In the genomic region with DNA sequence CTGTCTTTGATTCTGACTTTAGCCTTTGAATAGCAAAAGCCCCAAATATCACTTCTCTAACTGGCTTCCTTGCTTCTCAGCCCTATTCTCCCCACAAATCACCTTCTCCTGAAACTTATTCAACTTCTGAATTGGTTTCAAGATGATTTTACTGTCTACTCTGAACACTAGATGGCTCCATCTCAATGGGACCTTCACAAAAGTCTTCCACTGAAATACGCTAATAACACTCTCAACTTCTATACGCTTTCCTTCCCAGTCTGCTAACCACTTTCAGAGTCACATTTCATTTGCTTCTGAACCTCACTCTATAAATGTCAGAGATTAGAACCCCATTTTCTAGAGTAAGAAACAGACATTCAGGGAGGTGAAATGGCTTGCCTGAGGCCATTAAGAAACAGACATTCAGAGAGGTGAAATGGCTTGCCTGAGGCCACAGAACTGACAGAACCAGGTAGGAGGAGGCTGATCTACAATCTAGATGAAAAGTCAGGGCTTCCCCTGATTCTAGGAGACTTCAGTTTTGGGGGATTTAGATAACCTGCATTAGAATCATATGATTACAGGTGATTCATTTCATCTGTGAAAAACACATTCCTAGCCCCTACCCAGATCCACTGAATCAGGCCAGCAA, we compare ENCODE assay signal across 8 cellular contexts. TPM values are rescaled to one million over a fixed set of nuclear protein-coding genes. Genes with fewer than 3 reads are reported as not detected.
DNase-seq lines count a peak whose midpoint lies in the region; ATAC-seq and TF ChIP-seq lines count a peak whose summit lies in the region.

No MANE protein-coding gene starts in this region.

- DNase-seq in AG08395 (ENCODE audit: low spot score) = peak; percentile 76
- DNase-seq in RWPE2 (ENCODE audit: low spot score) = no peak
- peak; percentile 86 for DNase-seq in fibroblast of peridontal ligament (ENCODE audit: extremely low read depth)
- no peak for DNase-seq in activated CD8-positive, alpha-beta memory T cell treated with anti-CD3 and anti-CD28 coated beads, Interleukin-2, amount 10 ng/mL, durations not matched to agents 7 days and 5 days

- no peak overlapping the region for H3K9ac ChIP-seq in parathyroid adenoma

- CTCF ChIA-PET in activated CD8-positive, alpha-beta memory T cell treated with anti-CD3 and anti-CD28 coated beads, Interleukin-2, amount 10 ng/mL, durations not matched to agents 7 days and 5 days (lab: Charles Lee) = interaction anchor here (2.5 to 3.6 kb wide), 2 partner anchors 135 to 138 kb away, joined by 16 to 21 read pairs; no protein-coding TSS in a partner anchor

- H3K79me2 ChIP-seq in parathyroid adenoma = no peaks in the 10 kb centered on the region

- no peaks in the 10 kb centered on the region for H3K27me3 Mint-ChIP-seq in activated CD8-positive, alpha-beta memory T cell treated with anti-CD3 and anti-CD28 coated beads, Interleukin-2, amount 10 ng/mL, durations not matched to agents 7 days and 5 days

- H3K4me3 ChIP-seq in RWPE2 (ENCODE audit: severe bottlenecking) (no peak overlapping the region), parathyroid adenoma (ENCODE audit: low read depth, low read length) (no peak overlapping the region)

- TF ChIP-seq CTCF in GM12874 (IDR thresholded peaks at IDR 0.05; ENCODE audit: insufficient read depth, low read depth, low read length) (peak; percentile 21; the same call in 1 of the 2 replicates), RWPE2 (IDR thresholded peaks at IDR 0.05; ENCODE audit: poor library complexity, severe bottlenecking) (peak; percentile 62), parathyroid adenoma (IDR thresholded peaks at IDR 0.05) (peak; percentile 36)

- H2AFZ ChIP-seq in parathyroid adenoma = no peak overlapping the region

- H3K4me3 Mint-ChIP-seq in activated CD8-positive, alpha-beta memory T cell treated with anti-CD3 and anti-CD28 coated beads, Interleukin-2, amount 10 ng/mL, durations not matched to agents 7 days and 5 days = no peak overlapping the region

- H3K27ac ChIP-seq in RWPE2 (ENCODE audit: poor library complexity, severe bottlenecking) = no peak overlapping the region
- peak overlapping the region; percentile 24 for H3K27ac ChIP-seq in parathyroid adenoma

- H3K36me3 ChIP-seq in RWPE2 (ENCODE audit: low read depth) = peaks cover 94% of the 10 kb centered on the region
- no peaks in the 10 kb centered on the region for H3K36me3 ChIP-seq in parathyroid adenoma (ENCODE audit: control insufficient read depth, insufficient read depth, low read length)

- H3K27ac Mint-ChIP-seq in activated CD8-positive, alpha-beta memory T cell treated with anti-CD3 and anti-CD28 coated beads, Interleukin-2, amount 10 ng/mL, durations not matched to agents 7 days and 5 days = no peak overlapping the region

- H3K4me2 ChIP-seq in parathyroid adenoma (ENCODE audit: low read length) = no peak overlapping the region

- H3K9me3 ChIP-seq in RWPE2 (ENCODE audit: severe bottlenecking) (no peaks in the 10 kb centered on the region), parathyroid adenoma (ENCODE audit: control insufficient read depth, low read length) (no peaks in the 10 kb centered on the region)

- ATAC-seq in RWPE2 (ENCODE audit: low read depth) (peak; percentile 44; the same call in 2 of the 3 replicates), HG02840 (IDR thresholded peaks at IDR 0.05; ENCODE audit: low FRiP score, unreplicated experiment) (no peak), GM19035 (IDR thresholded peaks at IDR 0.05; ENCODE audit: unreplicated experiment) (no peak)
- ATAC-seq in activated CD8-positive, alpha-beta memory T cell treated with anti-CD3 and anti-CD28 coated beads, Interleukin-2, amount 10 ng/mL, durations not matched to agents 7 days and 5 days = no peak

- H3K4me1 Mint-ChIP-seq in activated CD8-positive, alpha-beta memory T cell treated with anti-CD3 and anti-CD28 coated beads, Interleukin-2, amount 10 ng/mL, durations not matched to agents 7 days and 5 days = peaks cover 49% of the 10 kb centered on the region

- H3K9me3 Mint-ChIP-seq in activated CD8-positive, alpha-beta memory T cell treated with anti-CD3 and anti-CD28 coated beads, Interleukin-2, amount 10 ng/mL, durations not matched to agents 7 days and 5 days (ENCODE audit: low read depth) = no peaks in the 10 kb centered on the region

- H3K4me1 ChIP-seq in RWPE2 (ENCODE audit: insufficient read depth, poor library complexity, severe bottlenecking) = no peaks in the 10 kb centered on the region
- peaks cover 3% of the 10 kb centered on the region for H3K4me1 ChIP-seq in parathyroid adenoma

- H3K36me3 Mint-ChIP-seq in activated CD8-positive, alpha-beta memory T cell treated with anti-CD3 and anti-CD28 coated beads, Interleukin-2, amount 10 ng/mL, durations not matched to agents 7 days and 5 days = peaks cover 49% of the 10 kb centered on the region

- no peaks in the 10 kb centered on the region for H3K27me3 ChIP-seq in RWPE2 (ENCODE audit: insufficient read depth, poor library complexity, severe bottlenecking)
- no peaks in the 10 kb centered on the region for H3K27me3 ChIP-seq in parathyroid adenoma (ENCODE audit: control insufficient read depth, insufficient read depth, low read length)

RNA-seq across cellular contexts. Expression of gene MORC2, which starts 20.6 kb away (rescaled TPM):
- total RNA-seq in activated CD8-positive, alpha-beta memory T cell treated with anti-CD3 and anti-CD28 coated beads, Interleukin-2, amount 10 ng/mL, durations not matched to agents 7 days and 5 days = 10 to 100 TPM; 27.0 to 28.7 TPM

RNA-seq across cellular contexts. Expression of gene TUG1, which starts 21.1 kb away (rescaled TPM):
- total RNA-seq in activated CD8-positive, alpha-beta memory T cell treated with anti-CD3 and anti-CD28 coated beads, Interleukin-2, amount 10 ng/mL, durations not matched to agents 7 days and 5 days = 10 to 100 TPM; 56.7 to 69.8 TPM

Comparison
In these comparisons a context has a peak if more than half of its experiments do, and no peak if none do; other contexts are left out.
1. DNase-seq: peak in AG08395 (single experiment) and fibroblast of peridontal ligament (single experiment); none in RWPE2 (single experiment) and activated CD8-positive, alpha-beta memory T cell treated with anti-CD3 and anti-CD28 coated beads, Interleukin-2, amount 10 ng/mL, durations not matched to agents 7 days and 5 days (single experiment).
2. Peak in every context shown above with its lines, with median percentiles within 50 percentile points of each other: CTCF ChIP-seq.